ENCODE assay signal across 28 cellular contexts in the genomic region with DNA sequence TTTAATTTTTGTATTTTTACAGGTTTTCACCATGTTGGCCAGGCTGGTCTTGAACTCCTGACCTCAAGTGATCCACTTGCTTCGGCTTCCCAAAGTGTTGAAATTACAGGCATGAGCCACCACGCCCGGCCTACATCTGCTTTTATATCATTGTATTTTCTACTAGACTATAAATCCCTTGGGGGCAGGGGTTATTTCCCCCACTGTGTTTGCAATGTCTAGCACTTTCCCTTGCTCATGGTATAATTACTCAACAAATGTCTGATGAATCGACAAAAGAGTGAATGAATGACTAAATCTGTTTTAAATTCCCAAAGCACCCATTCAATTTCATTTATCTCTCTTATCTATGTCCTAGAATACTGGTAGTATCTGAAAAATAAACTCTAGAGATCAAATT.
"Had no signal": no experiment of that assay in that cellular context is flagged by ENCODE, and none has a peak within 500 bp of the region (broad histone marks: within the 10 kb centered on the region; RNA-seq: fewer than 3 reads in every experiment).

No MANE protein-coding gene starts in this region.

- H3K4me3 ChIP-seq: colonic mucosa, esophagus muscularis mucosa, lung, ovary, psoas muscle, sigmoid colon, skin epidermis, spleen, suprapubic skin, transverse colon, upper lobe of right lung, uterus had no signal

- H3K4me1 ChIP-seq: colonic mucosa, esophagus muscularis mucosa, psoas muscle, spleen, suprapubic skin, transverse colon, upper lobe of right lung, uterus had no signal

- H3K9me3 ChIP-seq: colonic mucosa, esophagus muscularis mucosa, ovary, psoas muscle, sigmoid colon, spleen, suprapubic skin, transverse colon, upper lobe of right lung, uterus had no signal

- FAIRE-seq: endothelial cell of umbilical vein, frontal cortex had no signal

- H3K27me3 ChIP-seq: colonic mucosa, esophagus muscularis mucosa, ovary, sigmoid colon, spleen, suprapubic skin, transverse colon, upper lobe of right lung, uterus had no signal

- DNase-seq: colonic mucosa; effector memory CD4-positive, alpha-beta T cell; hypothalamus; immature natural killer cell; islet precursor cell; kidney glomerular epithelial cell; left colon; midbrain; naive thymus-derived CD4-positive, alpha-beta T cell; nephron progenitor cell; nucleus accumbens; ovary; posterior cingulate gyrus; psoas muscle; sigmoid colon; spleen; stimulated activated CD4-positive, alpha-beta T cell treated with anti-CD3 and anti-CD28 coated beads, Interleukin-4, amount 100 ng/mL, for 4 hours; stimulated activated naive B cell treated with anti-CD40 and anti-IgM and Interleukin-4, amounts not matched to agents 10 μg/mL and 1 μg/mL and 100 μg/mL, for 72 hours; stimulated activated naive CD8-positive, alpha-beta T cell treated with anti-CD3 and anti-CD28 coated beads, Interleukin-15, amount 100 ng/mL, for 72 hours; transverse colon; upper lobe of right lung; uterus had no signal

- H3K36me3 ChIP-seq: colonic mucosa, esophagus muscularis mucosa, ovary, sigmoid colon, spleen, suprapubic skin, transverse colon, upper lobe of right lung, uterus had no signal

- H3K27ac ChIP-seq: colonic mucosa, esophagus muscularis mucosa, ovary, psoas muscle, sigmoid colon, skin epidermis, spleen, suprapubic skin, transverse colon, upper lobe of right lung, uterus had no signal
